Comparison of ENCODE assay signal across 8 cellular contexts in genomic region chr5:124902097-124902821, GRCh38.
DNase-seq lines count a peak whose midpoint lies in the region; ATAC-seq and TF ChIP-seq lines count a peak whose summit lies in the region.

No MANE protein-coding gene starts in this region.

- no peak overlapping the region for H3K4me3 ChIP-seq in Jurkat, Clone E6-1 (ENCODE audit: low read length)
- no peak overlapping the region for H3K4me3 ChIP-seq in SU-DHL-6 (ENCODE audit: insufficient read depth, low read length, poor library complexity, severe bottlenecking)
- H3K4me3 ChIP-seq in left lung: no peak overlapping the region

- peak; percentile 99 for ATAC-seq in GM21619 (IDR thresholded peaks at IDR 0.05; ENCODE audit: unreplicated experiment)
- peak; percentile 71 for ATAC-seq in left lung

- H3F3A ChIP-seq in SU-DHL-6 (ENCODE audit: insufficient read depth): peaks cover 16% of the 10 kb centered on the region

- H3K9me2 ChIP-seq in SU-DHL-6 (replicated peaks; ENCODE audit: insufficient read depth, low read length): no peaks in the 10 kb centered on the region

- H3K27me3 ChIP-seq in SU-DHL-6 (ENCODE audit: low read length) (no peaks in the 10 kb centered on the region), left lung (no peaks in the 10 kb centered on the region)

- H3K36me3 ChIP-seq in SU-DHL-6 (ENCODE audit: low read length): no peaks in the 10 kb centered on the region
- no peaks in the 10 kb centered on the region for H3K36me3 ChIP-seq in left lung

- TF ChIP-seq CTCF in SU-DHL-6 (IDR thresholded peaks at IDR 0.05; ENCODE audit: insufficient read depth, low read length, poor library complexity, severe bottlenecking) (no peak), left lung (IDR thresholded peaks at IDR 0.05) (no peak)

- H3K4me1 ChIP-seq in left lung: peaks cover 10 to 33% of the 10 kb centered on the region in 2 donors

- intact Hi-C loops in left lung (cut with DNase I): no loop called here

- peak overlapping the region; percentile 39 for H3K4me2 ChIP-seq in SU-DHL-6 (ENCODE audit: low read depth, low read length, poor library complexity, severe bottlenecking)

- DNase-seq in NCI-H82 (lab: John Stamatoyannopoulos, UW) (peak; percentile 4), NCI-H82 treated with DMSO at 0.1 percent for 48 hours (lab: John Stamatoyannopoulos, UW; ENCODE audit: unreplicated experiment) (no peak), left lung (no peak), COLO829 (ENCODE audit: low spot score) (no peak), GM03348 (ENCODE audit: low spot score) (no peak)
- peak; percentile 16 for DNase-seq in Jurkat, Clone E6-1 (ENCODE audit: low read depth, low spot score)

- peak overlapping the region; percentile 69 for H2AFZ ChIP-seq in SU-DHL-6 (ENCODE audit: low read depth, low read length, severe bottlenecking)

- no peaks in the 10 kb centered on the region for H3K79me2 ChIP-seq in SU-DHL-6 (ENCODE audit: insufficient read depth, low read length)

- H3K9ac ChIP-seq in SU-DHL-6 (ENCODE audit: low read length): peak overlapping the region; percentile 8; the same call in 1 of the 2 replicates

- H3K9me3 ChIP-seq in SU-DHL-6 (ENCODE audit: insufficient read depth, low read length) (no peaks in the 10 kb centered on the region), left lung (no peaks in the 10 kb centered on the region)

- H3K27ac ChIP-seq in SU-DHL-6 (ENCODE audit: low read depth, low read length) (peak overlapping the region; percentile 65), left lung (peak overlapping the region in 1 of 2 donors; percentile 2)

- H4K20me1 ChIP-seq in SU-DHL-6 (ENCODE audit: low read depth, low read length): no peaks in the 10 kb centered on the region

Comparison
In these comparisons a context has a peak if more than half of its experiments do, and no peak if none do; other contexts are left out.
1. DNase-seq: peak in NCI-H82 (single experiment) and Jurkat, Clone E6-1 (single experiment); none in NCI-H82 treated with DMSO at 0.1 percent for 48 hours (single experiment), left lung (0 of 2), COLO829 (single experiment) and GM03348 (single experiment).